In the genomic region with DNA sequence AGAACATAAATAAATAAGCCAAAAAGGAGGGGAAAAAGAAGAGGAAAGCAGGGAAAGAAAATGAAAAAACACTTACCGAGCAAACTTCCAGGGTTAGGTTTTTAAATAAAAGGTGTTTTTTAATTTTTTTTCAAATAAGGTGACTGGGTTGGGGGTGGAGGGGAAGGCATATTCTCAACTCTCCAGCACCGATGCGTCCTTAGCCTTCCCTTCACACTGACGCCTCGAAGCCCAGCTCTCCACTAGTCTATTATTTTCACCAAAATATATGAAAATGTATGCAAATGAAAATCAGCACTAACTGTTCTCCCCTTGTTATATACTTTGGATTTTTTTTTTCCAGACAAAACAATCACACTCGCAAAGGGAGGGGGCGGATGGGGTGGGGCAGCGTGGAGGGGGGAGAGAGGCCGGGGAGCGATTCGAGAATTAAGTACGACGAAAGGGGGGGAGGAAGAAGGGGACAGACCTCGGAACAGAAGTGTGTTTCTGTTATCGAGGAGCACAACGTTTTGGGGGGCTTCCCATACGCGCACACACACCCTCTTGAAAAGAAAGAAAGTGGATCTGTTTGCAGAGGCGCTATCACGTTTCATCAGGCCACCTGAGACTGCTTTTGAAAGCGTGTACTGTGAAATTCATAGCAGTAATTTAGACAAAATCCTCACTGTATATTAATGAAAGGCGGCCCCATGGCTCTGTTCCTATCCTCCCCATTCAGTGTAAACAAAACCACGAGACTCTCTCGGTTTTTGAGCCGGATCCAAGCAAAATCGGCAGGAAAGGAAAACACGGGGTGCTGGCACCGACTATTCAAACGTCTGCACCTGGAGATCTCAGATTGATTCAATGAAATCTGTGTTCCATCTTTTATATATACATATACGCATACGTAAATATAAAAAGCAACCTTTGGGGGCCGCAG, we compare ENCODE assay signal across 10 cellular contexts. TPM values are rescaled to one million over a fixed set of nuclear protein-coding genes. Genes with fewer than 3 reads are reported as not detected.
DNase-seq lines count a peak whose midpoint lies in the region; ATAC-seq and TF ChIP-seq lines count a peak whose summit lies in the region.
"Had no signal": no experiment of that assay in that cellular context is flagged by ENCODE, and none has a peak within 500 bp of the region (broad histone marks: within the 10 kb centered on the region; RNA-seq: fewer than 3 reads in every experiment).

No MANE protein-coding gene starts in this region.

- H3K27me3 Mint-ChIP-seq in stimulated activated naive CD8-positive, alpha-beta T cell treated with anti-CD3 and anti-CD28 coated beads, Interleukin-15, Interleukin-2, amounts not matched to agents 100 ng/mL and 50 ng/mL, for 24 hours = peaks cover 82% of the 10 kb centered on the region
- peaks cover 81% of the 10 kb centered on the region for H3K27me3 Mint-ChIP-seq in activated naive CD8-positive, alpha-beta T cell treated with anti-CD3 and anti-CD28 coated beads, Interleukin-2, amount 10 ng/mL, durations not matched to agents 7 days and 5 days
- peaks cover 84% of the 10 kb centered on the region for H3K27me3 Mint-ChIP-seq in progenitor cell of endocrine pancreas

- peaks cover 50% of the 10 kb centered on the region for H3K27me3 ChIP-seq in effector memory CD4-positive, alpha-beta T cell (replicated peaks; ENCODE audit: control insufficient read depth, insufficient read depth, low read length, poor library complexity, severe bottlenecking)

- no peak for DNase-seq in stimulated activated naive CD8-positive, alpha-beta T cell treated with anti-CD3 and anti-CD28 coated beads, Interleukin-15, Interleukin-2, amounts not matched to agents 100 U/mL and 50 U/mL, for 24 hours
- no peak for DNase-seq in activated naive CD8-positive, alpha-beta T cell treated with anti-CD3 and anti-CD28 coated beads, Interleukin-2, amount 10 ng/mL, durations not matched to agents 7 days and 5 days
- DNase-seq in medulla oblongata (ENCODE audit: extremely low spot score) (peak; percentile 74), progenitor cell of endocrine pancreas (ENCODE audit: low spot score, unreplicated experiment) (no peak), activated gamma-delta T cell treated with Interleukin-2 at 50 U/mL for 16 hours (no peak), OCI-M1 (lab: John Stamatoyannopoulos, UW) (no peak)
- DNase-seq in effector memory CD4-positive, alpha-beta T cell = no peak

- H3K9me3 ChIP-seq in effector memory CD4-positive, alpha-beta T cell (ENCODE audit: control insufficient read depth, low read length) = no peaks in the 10 kb centered on the region
- H3K9me3 ChIP-seq: vagina had no signal

- peaks cover 31% of the 10 kb centered on the region for H3K4me1 Mint-ChIP-seq in stimulated activated naive CD8-positive, alpha-beta T cell treated with anti-CD3 and anti-CD28 coated beads, Interleukin-15, Interleukin-2, amounts not matched to agents 100 ng/mL and 50 ng/mL, for 24 hours (ENCODE audit: low read depth)
- H3K4me1 Mint-ChIP-seq in activated naive CD8-positive, alpha-beta T cell treated with anti-CD3 and anti-CD28 coated beads, Interleukin-2, amount 10 ng/mL, durations not matched to agents 7 days and 5 days = peaks cover 21% of the 10 kb centered on the region
- H3K4me1 Mint-ChIP-seq in progenitor cell of endocrine pancreas (ENCODE audit: low read depth) = peaks cover 11% of the 10 kb centered on the region

- no peak overlapping the region for H3K27ac ChIP-seq in effector memory CD4-positive, alpha-beta T cell (ENCODE audit: insufficient read depth, low read length, poor library complexity, severe bottlenecking)
- H3K27ac ChIP-seq: vagina had no signal

- no peaks in the 10 kb centered on the region for H3K9me3 Mint-ChIP-seq in stimulated activated naive CD8-positive, alpha-beta T cell treated with anti-CD3 and anti-CD28 coated beads, Interleukin-15, Interleukin-2, amounts not matched to agents 100 ng/mL and 50 ng/mL, for 24 hours
- no peaks in the 10 kb centered on the region for H3K9me3 Mint-ChIP-seq in activated naive CD8-positive, alpha-beta T cell treated with anti-CD3 and anti-CD28 coated beads, Interleukin-2, amount 10 ng/mL, durations not matched to agents 7 days and 5 days
- H3K9me3 Mint-ChIP-seq in progenitor cell of endocrine pancreas (ENCODE audit: low read depth) = no peaks in the 10 kb centered on the region

- H3K36me3 Mint-ChIP-seq in stimulated activated naive CD8-positive, alpha-beta T cell treated with anti-CD3 and anti-CD28 coated beads, Interleukin-15, Interleukin-2, amounts not matched to agents 100 ng/mL and 50 ng/mL, for 24 hours (ENCODE audit: low read depth) = peaks cover 9% of the 10 kb centered on the region
- no peaks in the 10 kb centered on the region for H3K36me3 Mint-ChIP-seq in activated naive CD8-positive, alpha-beta T cell treated with anti-CD3 and anti-CD28 coated beads, Interleukin-2, amount 10 ng/mL, durations not matched to agents 7 days and 5 days
- H3K36me3 Mint-ChIP-seq in progenitor cell of endocrine pancreas (ENCODE audit: insufficient read depth) = no peaks in the 10 kb centered on the region

- TF ChIP-seq CTCF in progenitor cell of endocrine pancreas (IDR thresholded peaks at IDR 0.05; ENCODE audit: unreplicated experiment) = no peak

- H3K4me3 Mint-ChIP-seq in stimulated activated naive CD8-positive, alpha-beta T cell treated with anti-CD3 and anti-CD28 coated beads, Interleukin-15, Interleukin-2, amounts not matched to agents 100 ng/mL and 50 ng/mL, for 24 hours = peak overlapping the region; percentile 78
- peak overlapping the region; percentile 76 for H3K4me3 Mint-ChIP-seq in activated naive CD8-positive, alpha-beta T cell treated with anti-CD3 and anti-CD28 coated beads, Interleukin-2, amount 10 ng/mL, durations not matched to agents 7 days and 5 days
- H3K4me3 Mint-ChIP-seq in progenitor cell of endocrine pancreas (ENCODE audit: low read depth) = no peak overlapping the region

- H3K27ac Mint-ChIP-seq in stimulated activated naive CD8-positive, alpha-beta T cell treated with anti-CD3 and anti-CD28 coated beads, Interleukin-15, Interleukin-2, amounts not matched to agents 100 ng/mL and 50 ng/mL, for 24 hours = peak overlapping the region; percentile 61
- H3K27ac Mint-ChIP-seq in activated naive CD8-positive, alpha-beta T cell treated with anti-CD3 and anti-CD28 coated beads, Interleukin-2, amount 10 ng/mL, durations not matched to agents 7 days and 5 days = no peak overlapping the region
- no peak overlapping the region for H3K27ac Mint-ChIP-seq in progenitor cell of endocrine pancreas

- H3K36me3 ChIP-seq in effector memory CD4-positive, alpha-beta T cell (ENCODE audit: control insufficient read depth, insufficient read depth, low read length) = no peaks in the 10 kb centered on the region
- H3K36me3 ChIP-seq: vagina had no signal

- ATAC-seq in stimulated activated naive CD8-positive, alpha-beta T cell treated with anti-CD3 and anti-CD28 coated beads, Interleukin-15, Interleukin-2, amounts not matched to agents 100 U/mL and 50 U/mL, for 24 hours = no peak
- no peak for ATAC-seq in activated naive CD8-positive, alpha-beta T cell treated with anti-CD3 and anti-CD28 coated beads, Interleukin-2, amount 10 ng/mL, durations not matched to agents 7 days and 5 days (ENCODE audit: low read depth)

- POLR2A ChIA-PET in activated naive CD8-positive, alpha-beta T cell treated with anti-CD3 and anti-CD28 coated beads, Interleukin-2, amount 10 ng/mL, durations not matched to agents 7 days and 5 days (lab: Charles Lee) = no interaction called here

- H3K4me1 ChIP-seq in effector memory CD4-positive, alpha-beta T cell (ENCODE audit: control insufficient read depth, insufficient read depth, low read length, poor library complexity, severe bottlenecking) = peaks cover 19% of the 10 kb centered on the region

- H3K4me3 ChIP-seq in effector memory CD4-positive, alpha-beta T cell (ENCODE audit: insufficient read depth, low read depth, low read length, poor library complexity, severe bottlenecking) = no peak overlapping the region

RNA-seq across cellular contexts. Expression of gene POU3F3, which starts 2.4 kb away (rescaled TPM):
- total RNA-seq in activated naive CD8-positive, alpha-beta T cell treated with anti-CD3 and anti-CD28 coated beads, Interleukin-2, amount 10 ng/mL, durations not matched to agents 7 days and 5 days = not detected
- not detected in 2 replicates for total RNA-seq in progenitor cell of endocrine pancreas
- total RNA-seq: T-helper 2 cell treated with Interferon-gamma antibody and Interleukin-4, amounts not matched to agents 100 ng/mL and 5 ng/mL, for 36 hours; vagina had no signal
